21 cellular contexts compared by ENCODE assay signal in genomic region chr10:131371571-131371970, GRCh38.
DNase-seq lines count a peak whose midpoint lies in the region; ATAC-seq and TF ChIP-seq lines count a peak whose summit lies in the region.
"Had no signal": no experiment of that assay in that cellular context is flagged by ENCODE, and none has a peak within 500 bp of the region (broad histone marks: within the 10 kb centered on the region; RNA-seq: fewer than 3 reads in every experiment).

No MANE protein-coding gene starts in this region.

- CTCF ChIA-PET in PC-3 (lab: Charles Lee) = no interaction called here

- H3K4me3 ChIP-seq in BLaER1 treated with 17β-estradiol and CSF1 and Interleukin-3, amounts not matched to agents 10 nM and 100 nM = no peak overlapping the region
- no peak overlapping the region for H3K4me3 ChIP-seq in Jurkat, Clone E6-1 (ENCODE audit: low read length)
- no peak overlapping the region for H3K4me3 ChIP-seq in neuronal stem cell (ENCODE audit: low read length in 2 of 2)
- no peak overlapping the region for H3K4me3 ChIP-seq in PC-3 (ENCODE audit: low read length)
- H3K4me3 ChIP-seq in aorta (ENCODE audit: low read length in 2 of 2) = no peak overlapping the region

- peak overlapping the region in 9 of 11 experiments; percentile 2 to 69 (median 53); a peak in 18 of 22 replicates for H3K4me2 ChIP-seq in BLaER1 treated with 17β-estradiol and CSF1 and Interleukin-3, amounts not matched to agents 10 nM and 100 nM
- H3K4me2 ChIP-seq in neuronal stem cell (ENCODE audit: insufficient read depth, low read length, poor library complexity, severe bottlenecking) = no peak overlapping the region
- H3K4me2 ChIP-seq in PC-3 (ENCODE audit: low read length) = no peak overlapping the region

- no peak for TF ChIP-seq CTCF in PC-3 (conservative IDR thresholded peaks at IDR 0.05; ENCODE audit: low read depth, low read length)

- H3F3A ChIP-seq in PC-3 (ENCODE audit: low read length, unreplicated experiment) = no peaks in the 10 kb centered on the region

- H3K9ac ChIP-seq in BLaER1 treated with 17β-estradiol and CSF1 and Interleukin-3, amounts not matched to agents 10 nM and 100 nM = no peak overlapping the region
- H3K9ac ChIP-seq in neuronal stem cell (ENCODE audit: low read depth, low read length, poor library complexity) (no peak overlapping the region), PC-3 (ENCODE audit: low read length) (no peak overlapping the region)

- H3K14ac ChIP-seq in neuronal stem cell (ENCODE audit: low read length) = no peak overlapping the region

- peak overlapping the region in 1 of 11 experiments; percentile 5; a peak in 1 of 22 replicates for H3K27ac ChIP-seq in BLaER1 treated with 17β-estradiol and CSF1 and Interleukin-3, amounts not matched to agents 10 nM and 100 nM
- H3K27ac ChIP-seq in neuronal stem cell (replicated peaks; ENCODE audit: low read length) = no peak overlapping the region
- H3K27ac ChIP-seq in PC-3 (ENCODE audit: low read length) = no peak overlapping the region
- no peak overlapping the region for H3K27ac ChIP-seq in aorta (ENCODE audit: low read depth in 1 of 2, low read length in 2 of 2)

- no peak overlapping the region for H2BK120ac ChIP-seq in neuronal stem cell (ENCODE audit: low read depth, low read length)

- H2AFZ ChIP-seq in neuronal stem cell (ENCODE audit: low read length) (no peak overlapping the region), PC-3 (ENCODE audit: low read length) (no peak overlapping the region)

- H4K91ac ChIP-seq in neuronal stem cell (ENCODE audit: low read depth, low read length, poor library complexity) = no peak overlapping the region

- H2BK5ac ChIP-seq in neuronal stem cell (ENCODE audit: low read length) = peak overlapping the region; percentile 58

- peaks cover 22 to 30% (median 23%) of the 10 kb centered on the region in 11 experiments for H3K9me3 ChIP-seq in BLaER1 treated with 17β-estradiol and CSF1 and Interleukin-3, amounts not matched to agents 10 nM and 100 nM (replicated peaks in 1 of 11)
- H3K9me3 ChIP-seq in neuronal stem cell (replicated peaks in 1 of 2; ENCODE audit: control insufficient read depth in 2 of 2, insufficient read depth in 1 of 2, low read depth in 1 of 2, low read length in 2 of 2) (peaks cover 0 to 3% of the 10 kb centered on the region in 2 donors), PC-3 (ENCODE audit: low read length) (no peaks in the 10 kb centered on the region), aorta (ENCODE audit: control insufficient read depth, low read length) (peaks cover 3% of the 10 kb centered on the region)
- H3K9me3 ChIP-seq: BE2C had no signal

- no peaks in the 10 kb centered on the region for H3K79me1 ChIP-seq in neuronal stem cell (ENCODE audit: low read depth, low read length)

- no peaks in the 10 kb centered on the region for H4K20me1 ChIP-seq in BLaER1 treated with 17β-estradiol and CSF1 and Interleukin-3, amounts not matched to agents 10 nM and 100 nM
- no peaks in the 10 kb centered on the region for H4K20me1 ChIP-seq in PC-3 (ENCODE audit: low read length)

- no peaks in the 10 kb centered on the region for H3K79me2 ChIP-seq in PC-3 (ENCODE audit: low read length)

- BruUV-seq in PC-3 (replicated peaks; lab: Mats Ljungman, UMichigan) = no TSS peak

- no CpG with 5 or more reads among the region's 8 CpGs for WGBS in neuronal stem cell (ENCODE audit: extremely low coverage in 2 of 2, insufficient read length in 2 of 2, insufficient replicate concordance in 1 of 2), 2 donors
- WGBS in aorta, 2 donors = 60 to 66% methylated on average over 8 of the region's 8 CpGs

- ATAC-seq in PC-3 (no peak), aorta (ENCODE audit: low FRiP score) (no peak)

- H3K23ac ChIP-seq in neuronal stem cell (ENCODE audit: low read depth, low read length, poor library complexity) = no peak overlapping the region

- intact Hi-C loops in PC-3 (cut with micrococcal nuclease) (no loop called here), aorta (cut with DNase I) (no loop called here)

- H2AK5ac ChIP-seq in neuronal stem cell (ENCODE audit: low read depth, low read length) = peak overlapping the region; percentile 25

- no peak overlapping the region for H3K18ac ChIP-seq in neuronal stem cell (ENCODE audit: low read length)

- no peak overlapping the region for H4K8ac ChIP-seq in neuronal stem cell (ENCODE audit: low read depth, low read length)

- DNase-seq in NCI-H510A treated with DMSO at 0.1 percent for 48 hours (lab: John Stamatoyannopoulos, UW) (peak; percentile 21), NCI-H510A (lab: John Stamatoyannopoulos, UW) (no peak), neuronal stem cell (ENCODE audit: low spot score) (no peak), PC-3 (no peak), NCI-H345 treated with DMSO at 0.1 percent for 48 hours (lab: John Stamatoyannopoulos, UW; ENCODE audit: unreplicated experiment) (no peak), aorta (no peak)
- DNase-seq in Jurkat, Clone E6-1 (ENCODE audit: low read depth, low spot score) = peak; percentile 23
- DNase-seq: 8988T; ACHN; BE2C; C1 segment of cervical spinal cord; CD4-positive, alpha-beta memory T cell; CD4-positive, CD25-positive, alpha-beta regulatory T cell; CD8-positive, alpha-beta memory T cell; COR-L47; DMS 273 treated with DMSO at 0.1 percent for 48 hours; DMS153; DMS53; DMS79; GF-D8 had no signal

- no peaks in the 10 kb centered on the region for H3K9me2 ChIP-seq in PC-3 (replicated peaks; ENCODE audit: low read length)

- no peaks in the 10 kb centered on the region for H3K27me3 ChIP-seq in BLaER1 treated with 17β-estradiol and CSF1 and Interleukin-3, amounts not matched to agents 10 nM and 100 nM
- H3K27me3 ChIP-seq in neuronal stem cell (ENCODE audit: control insufficient read depth in 3 of 3, insufficient read depth in 3 of 3, low read depth in 1 of 3, low read length in 3 of 3) = no peaks in the 10 kb centered on the region
- no peaks in the 10 kb centered on the region for H3K27me3 ChIP-seq in PC-3 (ENCODE audit: low read length)
- H3K27me3 ChIP-seq in aorta (ENCODE audit: control insufficient read depth in 1 of 2, insufficient read depth in 2 of 2, low read length in 1 of 2) = no peaks in the 10 kb centered on the region
- H3K27me3 ChIP-seq: BE2C had no signal

- POLR2A ChIA-PET in PC-3 (lab: Charles Lee; ENCODE audit: unreplicated experiment) = no interaction called here

- peaks cover 0 to 37% (median 15%) of the 10 kb centered on the region in 10 experiments; a peak in 17 of 20 replicates for H3K4me1 ChIP-seq in BLaER1 treated with 17β-estradiol and CSF1 and Interleukin-3, amounts not matched to agents 10 nM and 100 nM
- no peaks in the 10 kb centered on the region for H3K4me1 ChIP-seq in neuronal stem cell (ENCODE audit: control insufficient read depth in 2 of 2, insufficient read depth in 1 of 2, low read depth in 1 of 2, low read length in 2 of 2)
- H3K4me1 ChIP-seq in PC-3 (ENCODE audit: insufficient read depth, low read length) = no peaks in the 10 kb centered on the region
- H3K4me1 ChIP-seq in aorta (ENCODE audit: control insufficient read depth in 1 of 2, insufficient read depth in 2 of 2, low read length in 2 of 2) = no peaks in the 10 kb centered on the region
- H3K4me1 ChIP-seq: BE2C had no signal

- 0 out of 22 replicates have a peak, but pooled peaks cover 0 to 4% (median 0%) of the 10 kb centered on the region in 11 experiments for H3K36me3 ChIP-seq in BLaER1 treated with 17β-estradiol and CSF1 and Interleukin-3, amounts not matched to agents 10 nM and 100 nM
- H3K36me3 ChIP-seq in neuronal stem cell (replicated peaks in 1 of 2; ENCODE audit: control insufficient read depth in 2 of 2, insufficient read depth in 2 of 2, low read length in 2 of 2) (no peaks in the 10 kb centered on the region), PC-3 (ENCODE audit: low read depth, low read length) (no peaks in the 10 kb centered on the region), aorta (ENCODE audit: control insufficient read depth in 1 of 2, insufficient read depth in 2 of 2, low read length in 1 of 2) (no peaks in the 10 kb centered on the region)
- H3K36me3 ChIP-seq: BE2C had no signal

- no peak overlapping the region for H2BK12ac ChIP-seq in neuronal stem cell (ENCODE audit: low read length)

- H2BK15ac ChIP-seq in neuronal stem cell (ENCODE audit: low read length) = no peak overlapping the region

- no peak overlapping the region for H3K4ac ChIP-seq in neuronal stem cell (ENCODE audit: low read length)

Comparison
In these comparisons a context has a peak if more than half of its experiments do, and no peak if none do; other contexts are left out.
1. DNase-seq: peak in NCI-H510A treated with DMSO at 0.1 percent for 48 hours (single experiment) and Jurkat, Clone E6-1 (single experiment); none in NCI-H510A (single experiment), neuronal stem cell (single experiment), PC-3 (single experiment), NCI-H345 treated with DMSO at 0.1 percent for 48 hours (single experiment) and aorta (0 of 2).
2. H3K4me2 ChIP-seq: peak in BLaER1 treated with 17β-estradiol and CSF1 and Interleukin-3, amounts not matched to agents 10 nM and 100 nM (9 of 11); none in neuronal stem cell (single experiment) and PC-3 (single experiment).